In the genomic region with DNA sequence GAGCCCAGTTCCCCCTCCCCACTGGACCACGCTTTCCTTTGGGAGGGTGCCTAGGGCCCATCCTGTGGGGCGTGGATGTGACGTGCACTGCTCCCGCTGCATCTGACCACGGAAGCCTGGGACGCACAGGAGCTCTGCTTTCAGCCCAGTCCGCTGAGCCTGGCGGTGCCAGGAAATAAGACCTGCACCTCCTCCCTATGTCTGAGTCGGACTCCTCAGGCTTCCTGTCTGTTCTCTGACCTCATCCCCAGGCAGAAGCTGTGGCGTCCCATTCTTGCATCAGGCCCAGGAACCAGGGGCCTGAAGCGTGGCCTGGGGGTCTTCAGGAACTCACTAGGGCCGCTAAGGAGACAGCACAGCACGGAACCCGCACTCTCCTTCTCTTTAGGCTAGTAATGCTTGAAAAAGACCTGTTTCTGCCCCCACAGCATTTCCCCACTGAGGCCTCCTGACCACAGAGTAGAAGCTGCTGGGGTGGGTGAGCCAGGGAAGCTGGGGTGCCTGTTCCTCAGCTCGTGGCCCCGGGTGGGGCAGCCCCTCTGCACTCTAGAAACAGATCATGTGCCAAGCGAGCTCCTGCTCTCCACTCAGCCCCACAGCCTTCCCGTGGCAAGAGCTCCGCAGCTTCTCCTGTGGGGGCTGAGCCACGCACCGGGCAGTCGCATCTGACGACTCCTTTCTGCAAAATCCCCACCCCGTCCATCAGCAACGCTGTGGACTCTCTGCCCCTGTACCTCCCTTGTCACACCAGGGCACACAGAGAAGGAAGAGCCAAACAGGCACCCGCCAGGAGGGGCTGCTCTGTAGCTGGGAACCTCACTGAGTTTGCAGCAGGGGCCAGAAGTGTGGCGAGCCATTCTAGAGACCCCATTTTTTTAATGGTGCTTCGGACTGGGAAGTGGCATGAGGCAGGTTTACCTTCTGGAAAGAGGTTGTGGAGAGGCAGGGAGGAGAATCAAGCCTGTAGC, we compare ENCODE assay signal across 9 cellular contexts. TPM values are rescaled to one million over a fixed set of nuclear protein-coding genes. Genes with fewer than 3 reads are reported as not detected.
DNase-seq lines count a peak whose midpoint lies in the region; ATAC-seq and TF ChIP-seq lines count a peak whose summit lies in the region.
"Had no signal": no experiment of that assay in that cellular context is flagged by ENCODE, and none has a peak within 500 bp of the region (broad histone marks: within the 10 kb centered on the region; RNA-seq: fewer than 3 reads in every experiment).

No MANE protein-coding gene starts in this region.

- H4K20me1 ChIP-seq in BLaER1 = no peaks in the 10 kb centered on the region

- H3K27ac ChIP-seq in BLaER1 (peak overlapping the region; percentile 53), lower lobe of right lung (no peak overlapping the region), SJCRH30 (no peak overlapping the region)
- H3K27ac ChIP-seq: VCaP had no signal

- peaks cover 22% of the 10 kb centered on the region for H3K4me1 Mint-ChIP-seq in activated naive CD8-positive, alpha-beta T cell treated with anti-CD3 and anti-CD28 coated beads for 36 hours

- CTCF ChIA-PET in GM10248 (lab: Yijun Ruan, JAX) = interaction anchor here (1.2 kb wide), 1 partner anchor 17 kb away, joined by 3 read pairs; no protein-coding TSS in a partner anchor

- no peaks in the 10 kb centered on the region for H3K9me3 ChIP-seq in BLaER1
- no peaks in the 10 kb centered on the region for H3K9me3 ChIP-seq in lower lobe of right lung
- H3K9me3 ChIP-seq in SJCRH30 (replicated peaks) = no peaks in the 10 kb centered on the region

- POLR2A ChIA-PET in GM10248 (lab: Yijun Ruan, JAX) = no interaction called here

- peak overlapping the region; percentile 84 for H3K27ac Mint-ChIP-seq in activated naive CD8-positive, alpha-beta T cell treated with anti-CD3 and anti-CD28 coated beads for 36 hours

- H3K9me3 Mint-ChIP-seq in activated naive CD8-positive, alpha-beta T cell treated with anti-CD3 and anti-CD28 coated beads for 36 hours = no peaks in the 10 kb centered on the region

- no peak overlapping the region for H3K4me3 ChIP-seq in BLaER1
- H3K4me3 ChIP-seq in lower lobe of right lung = no peak overlapping the region
- no peak overlapping the region for H3K4me3 ChIP-seq in SJCRH30

- no peak for TF ChIP-seq CTCF in lower lobe of right lung (IDR thresholded peaks at IDR 0.05)
- no peak for TF ChIP-seq CTCF in GM10248 (IDR thresholded peaks at IDR 0.05; ENCODE audit: control extremely low read depth, extremely low read depth, low read depth, missing control alignments)

- H3K36me3 ChIP-seq in BLaER1 (no peaks in the 10 kb centered on the region), lower lobe of right lung (no peaks in the 10 kb centered on the region), SJCRH30 (no peaks in the 10 kb centered on the region)

- peak overlapping the region; percentile 67 for H3K4me3 Mint-ChIP-seq in activated naive CD8-positive, alpha-beta T cell treated with anti-CD3 and anti-CD28 coated beads for 36 hours

- DNase-seq in KBM-7 (peak; percentile 72), lower lobe of right lung (no peak), putamen (ENCODE audit: low spot score) (no peak), GM10248 (ENCODE audit: extremely low spot score) (no peak), NCI-H2081 treated with DMSO at 0.1 percent for 48 hours (lab: John Stamatoyannopoulos, UW) (no peak), SJCRH30 (no peak)
- peak; percentile 53 for DNase-seq in activated naive CD8-positive, alpha-beta T cell treated with anti-CD3 and anti-CD28 coated beads for 36 hours

- H3K36me3 Mint-ChIP-seq in activated naive CD8-positive, alpha-beta T cell treated with anti-CD3 and anti-CD28 coated beads for 36 hours = no peaks in the 10 kb centered on the region

- peak overlapping the region; percentile 51; the same call in 1 of the 2 replicates for H3K9ac ChIP-seq in BLaER1

- in situ Hi-C loops in KBM-7 (cut with MboI; ENCODE audit: low pct_unique_long_range_greater_than_20kb, low sequenced_read_pairs) = no loop called here

- no peaks in the 10 kb centered on the region for H3K27me3 Mint-ChIP-seq in activated naive CD8-positive, alpha-beta T cell treated with anti-CD3 and anti-CD28 coated beads for 36 hours

- ATAC-seq in lower lobe of right lung = peak; percentile 41 to 43

- peak overlapping the region; percentile 73 for H3K4me2 ChIP-seq in BLaER1

- no peaks in the 10 kb centered on the region for H3K27me3 ChIP-seq in BLaER1
- H3K27me3 ChIP-seq in lower lobe of right lung (ENCODE audit: low read depth) = peaks cover 7% of the 10 kb centered on the region
- H3K27me3 ChIP-seq in SJCRH30 = peaks cover 38% of the 10 kb centered on the region

- intact Hi-C loops in lower lobe of right lung (cut with DNase I) = no loop called here

- H3K4me1 ChIP-seq in BLaER1 (peaks cover 24% of the 10 kb centered on the region), lower lobe of right lung (peaks cover 11% of the 10 kb centered on the region), SJCRH30 (0 out of 2 replicates have a peak, but pooled peaks cover 2% of the 10 kb centered on the region)

RNA-seq across cellular contexts. Expression of a gene that starts 22.6 kb away (rescaled TPM):
- under 1 TPM; 0.14 to 0.23 TPM for total RNA-seq in activated naive CD8-positive, alpha-beta T cell treated with anti-CD3 and anti-CD28 coated beads for 36 hours
- 0.56 TPM for total RNA-seq in lower lobe of right lung
- not detected in 2 replicates for total RNA-seq in SJCRH30 (2014; rRNA removed; shearing (Covaris generic))

RNA-seq across cellular contexts. Expression of a gene that starts 27.2 kb away (rescaled TPM):
- 1 to 10 TPM; 1.5 to 2.1 TPM for total RNA-seq in activated naive CD8-positive, alpha-beta T cell treated with anti-CD3 and anti-CD28 coated beads for 36 hours
- 3.2 TPM for total RNA-seq in lower lobe of right lung
- 0.04 and 0.18 TPM in 2 replicates for total RNA-seq in SJCRH30 (2014; rRNA removed; shearing (Covaris generic))

RNA-seq across cellular contexts. Expression of a gene that starts 54.3 kb away (rescaled TPM):
- total RNA-seq in activated naive CD8-positive, alpha-beta T cell treated with anti-CD3 and anti-CD28 coated beads for 36 hours = not detected
- not detected for total RNA-seq in lower lobe of right lung
- total RNA-seq in SJCRH30 (2014; rRNA removed; shearing (Covaris generic)) = not detected in 2 replicates

RNA-seq across cellular contexts. Expression of a gene that starts 58.1 kb away (rescaled TPM):
- total RNA-seq in activated naive CD8-positive, alpha-beta T cell treated with anti-CD3 and anti-CD28 coated beads for 36 hours = 1 to 10 TPM in 1 of 2 experiments, under 1 TPM in 1; 0.66 to 1.0 TPM
- 2.5 TPM for total RNA-seq in lower lobe of right lung
- total RNA-seq in SJCRH30 (2014; rRNA removed; shearing (Covaris generic)) = not detected in 2 replicates

Comparison
In these comparisons a context has a peak if more than half of its experiments do, and no peak if none do; other contexts are left out.
1. DNase-seq: peak in KBM-7 (single experiment) and activated naive CD8-positive, alpha-beta T cell treated with anti-CD3 and anti-CD28 coated beads for 36 hours (single experiment); none in lower lobe of right lung (single experiment), putamen (single experiment), GM10248 (single experiment), NCI-H2081 treated with DMSO at 0.1 percent for 48 hours (single experiment) and SJCRH30 (0 of 2).